Comparison of ENCODE assay signal across 8 cellular contexts in the genomic region with DNA sequence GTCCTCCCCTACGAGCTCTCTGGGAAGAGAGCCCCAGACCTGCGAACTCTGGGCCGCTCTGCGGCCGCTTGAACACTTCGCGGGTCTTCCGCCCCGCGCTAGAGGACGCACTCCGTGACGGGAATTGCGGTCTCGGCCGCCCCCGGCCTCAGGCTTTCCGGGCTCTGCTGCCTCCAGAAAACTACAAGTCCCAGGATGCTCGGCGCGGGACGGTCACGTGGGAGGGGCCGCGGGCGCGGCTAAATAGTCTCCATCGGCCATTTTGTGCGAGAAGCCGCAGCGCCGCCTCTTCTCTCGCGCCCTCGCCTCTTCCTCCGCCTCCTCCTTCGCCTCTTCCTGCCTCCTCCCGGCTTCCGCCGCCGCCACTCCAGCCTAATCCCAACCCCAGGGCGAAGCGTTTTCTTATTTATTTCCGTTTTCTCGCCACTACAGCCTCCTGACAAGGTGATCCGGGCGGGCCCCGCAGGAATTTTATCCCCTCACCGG. TPM values are rescaled to one million over a fixed set of nuclear protein-coding genes. Genes with fewer than 3 reads are reported as not detected.
A peak's percentile ranks its signal among the peaks of the same experiment; 100 is the strongest.
DNase-seq lines count a peak whose midpoint lies in the region; ATAC-seq, FAIRE-seq and TF ChIP-seq lines count a peak whose summit lies in the region.

A gene (plus strand): TSS at position 269 of the 486 bp plus-strand sequence. CDS start 235 bp downstream, outside the sequence.

- no peaks in the 10 kb centered on the region for H3K9me3 Mint-ChIP-seq in progenitor cell of endocrine pancreas (ENCODE audit: low read depth)

- peak within 1 kb of the TSS; percentile 86 for H3K4me3 ChIP-seq in GM12875 (ENCODE audit: low read depth, low read length)

- DNase-seq in NCI-H1436 treated with DMSO at 0.1 percent for 48 hours (lab: John Stamatoyannopoulos, UW) (peak; percentile 62), T-helper 1 cell (peak; percentile 96 to 98 (median 97)), amniotic epithelial cell (ENCODE audit: low read depth) (peak; percentile 95), left cardiac atrium (peak; percentile 98), progenitor cell of endocrine pancreas (ENCODE audit: low spot score, unreplicated experiment) (peak; percentile 96), urothelium cell line (ENCODE audit: low spot score) (peak; percentile 97)

- intact Hi-C loops in left cardiac atrium (cut with DNase I), result no loop called here

- H3K27me3 Mint-ChIP-seq in progenitor cell of endocrine pancreas, result no peaks in the 10 kb centered on the region

- TF ChIP-seq CTCF in GM12875 (IDR thresholded peaks at IDR 0.05; ENCODE audit: borderline replicate concordance, insufficient read depth, low read depth, low read length) (peak; percentile 89), progenitor cell of endocrine pancreas (IDR thresholded peaks at IDR 0.05; ENCODE audit: unreplicated experiment) (peak; percentile 96)

- peak within 1 kb of the TSS; percentile 100 for H3K27ac Mint-ChIP-seq in progenitor cell of endocrine pancreas

- ATAC-seq in HG02840 (IDR thresholded peaks at IDR 0.05; ENCODE audit: low FRiP score, unreplicated experiment) (peak; percentile 96), left cardiac atrium (peak; percentile 96 to 98)

- peak; percentile 5 for FAIRE-seq in urothelium cell line (lab: Jason Lieb, UNC)

- peaks cover 19% of the 10 kb centered on the region for H3K36me3 Mint-ChIP-seq in progenitor cell of endocrine pancreas (ENCODE audit: insufficient read depth)

- H3K4me1 Mint-ChIP-seq in progenitor cell of endocrine pancreas (ENCODE audit: low read depth), result peaks cover 24% of the 10 kb centered on the region

- H3K4me3 Mint-ChIP-seq in progenitor cell of endocrine pancreas (ENCODE audit: low read depth), result peak within 1 kb of the TSS; percentile 100

RNA-seq across cellular contexts. Expression of the gene that starts here (rescaled TPM):
- total RNA-seq in left cardiac atrium (100 to 1,000 TPM; 194 to 210 TPM), progenitor cell of endocrine pancreas (103 and 105 TPM in 2 replicates)

Comparison
In these comparisons a context has a peak if more than half of its experiments do, and no peak if none do; other contexts are left out.
1. Peak in every context shown above with its lines: DNase-seq, ATAC-seq and H3K4me3 ChIP-seq.